ENCODE assay signal across 28 cellular contexts in the genomic region with DNA sequence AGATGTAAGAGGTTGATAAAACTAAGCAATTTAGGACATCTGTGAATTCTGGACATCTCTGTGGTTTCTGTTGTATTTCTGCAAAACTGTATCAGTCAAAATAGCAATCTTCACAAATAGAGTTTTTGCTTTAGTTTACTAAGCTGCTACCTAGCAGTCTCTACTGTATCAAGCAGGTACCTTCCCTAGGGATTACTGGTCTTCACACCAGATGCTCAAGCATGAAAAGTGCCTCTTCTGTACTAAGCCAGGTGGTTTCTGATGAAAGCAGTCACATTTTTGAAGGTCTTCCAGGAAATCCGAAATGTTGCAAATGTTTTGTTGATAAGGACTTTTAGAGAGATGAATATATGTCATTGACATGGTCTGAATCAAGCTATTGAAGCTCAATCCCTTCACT.
DNase-seq lines count a peak whose midpoint lies in the region; ATAC-seq and TF ChIP-seq lines count a peak whose summit lies in the region.
"Had no signal": no experiment of that assay in that cellular context is flagged by ENCODE, and none has a peak within 500 bp of the region (broad histone marks: within the 10 kb centered on the region; RNA-seq: fewer than 3 reads in every experiment).

No MANE protein-coding gene starts in this region.

- intact Hi-C loops in OCI-LY7 (cut with micrococcal nuclease; ENCODE audit: unreplicated experiment) (loop anchor here (2.0 to 5.0 kb wide), 2 partner anchors 154 to 167 kb away; no protein-coding TSS in a partner anchor), PC-3 (cut with micrococcal nuclease) (no loop called here)

- no peaks in the 10 kb centered on the region for H3K9me2 ChIP-seq in OCI-LY7 (ENCODE audit: insufficient read depth, low read length)
- no peaks in the 10 kb centered on the region for H3K9me2 ChIP-seq in PC-3 (replicated peaks; ENCODE audit: low read length)

- DNase-seq in DMS79 (lab: John Stamatoyannopoulos, UW): peak; percentile 48
- DNase-seq in OCI-LY7 (ENCODE audit: low spot score): peak; percentile 64
- DNase-seq in PC-3: no peak
- no peak for DNase-seq in SK-N-DZ (ENCODE audit: low spot score)
- DNase-seq in G401 (ENCODE audit: low spot score): no peak
- DNase-seq: ACHN; activated CD4-positive, alpha-beta T cell treated with anti-CD3 and anti-CD28 coated beads, Interleukin-2, amount 10 ng/mL, durations not matched to agents 24 days and 14 days; activated effector memory CD4-positive, alpha-beta T cell treated with Interleukin-2 at 50 U/mL for 16 hours; activated T-cell treated with anti-CD3 and anti-CD28 coated beads, Interleukin-2, amount 50 U/mL, for 1 hour; BE2C; DMS 273 treated with DMSO at 0.1 percent for 48 hours; foreskin fibroblast; midbrain; naive thymus-derived CD4-positive, alpha-beta T cell; NCI-H146; NCI-H2227 treated with DMSO at 0.1 percent for 48 hours; NCI-H748 treated with DMSO at 0.1 percent for 48 hours; right lobe of liver; stimulated activated CD4-positive, alpha-beta T cell treated with anti-CD3 and anti-CD28 coated beads, Interleukin-2, amount 100 ng/mL, for 48 hours; T-cell; transverse colon had no signal

- no TSS peak for BruUV-seq in OCI-LY7 (replicated peaks; lab: Mats Ljungman, UMichigan)
- no TSS peak for BruUV-seq in PC-3 (replicated peaks; lab: Mats Ljungman, UMichigan)

- H3K27me3 ChIP-seq in PC-3 (ENCODE audit: low read length): no peaks in the 10 kb centered on the region
- H3K27me3 ChIP-seq: BE2C, esophagus muscularis mucosa, right lobe of liver, SJSA1, transverse colon had no signal

- no peak overlapping the region for H3K9ac ChIP-seq in PC-3 (ENCODE audit: low read length)

- no peaks in the 10 kb centered on the region for H3F3A ChIP-seq in PC-3 (ENCODE audit: low read length, unreplicated experiment)

- H4K20me1 ChIP-seq in OCI-LY7 (ENCODE audit: insufficient read depth, low read length) (no peaks in the 10 kb centered on the region), PC-3 (ENCODE audit: low read length) (no peaks in the 10 kb centered on the region)

- no peak overlapping the region for H2AFZ ChIP-seq in OCI-LY7 (ENCODE audit: low read length)
- H2AFZ ChIP-seq in PC-3 (ENCODE audit: low read length): no peak overlapping the region

- POLR2A ChIA-PET in OCI-LY7 (lab: Charles Lee): interaction anchor here (0.5 to 0.7 kb wide), 2 partner anchors 20 to 841 kb away, joined by 3 to 4 read pairs; no protein-coding TSS in a partner anchor
- POLR2A ChIA-PET in PC-3 (lab: Charles Lee; ENCODE audit: unreplicated experiment): no interaction called here

- H3K4me2 ChIP-seq in OCI-LY7 (ENCODE audit: low read length) (peak overlapping the region; percentile 71), PC-3 (ENCODE audit: low read length) (no peak overlapping the region)

- H3K4me3 ChIP-seq in OCI-LY7 (ENCODE audit: low read depth, low read length, poor library complexity, severe bottlenecking) (no peak overlapping the region), PC-3 (ENCODE audit: low read length) (no peak overlapping the region)
- H3K4me3 ChIP-seq: esophagus muscularis mucosa, prostate gland, right lobe of liver, SJSA1, transverse colon had no signal

- ATAC-seq in GM19438 (IDR thresholded peaks at IDR 0.05; ENCODE audit: low read depth, unreplicated experiment) (peak; percentile 65), HG03469 (IDR thresholded peaks at IDR 0.05; ENCODE audit: unreplicated experiment) (peak; percentile 34), HG03565 (IDR thresholded peaks at IDR 0.05; ENCODE audit: unreplicated experiment) (no peak), PC-3 (no peak)
- ATAC-seq: naive thymus-derived CD4-positive, alpha-beta T cell; right lobe of liver; T-cell had no signal

- H3K4me1 ChIP-seq in OCI-LY7 (ENCODE audit: insufficient read depth, low read length, poor library complexity, severe bottlenecking): peaks cover 29% of the 10 kb centered on the region
- no peaks in the 10 kb centered on the region for H3K4me1 ChIP-seq in PC-3 (ENCODE audit: insufficient read depth, low read length)
- H3K4me1 ChIP-seq: BE2C, esophagus muscularis mucosa, prostate gland, right lobe of liver, SJSA1, transverse colon had no signal

- H3K9me3 ChIP-seq in OCI-LY7 (ENCODE audit: low read length): 0 out of 2 replicates have a peak, but pooled peaks cover 3% of the 10 kb centered on the region
- no peaks in the 10 kb centered on the region for H3K9me3 ChIP-seq in PC-3 (ENCODE audit: low read length)
- H3K9me3 ChIP-seq: BE2C, esophagus muscularis mucosa, prostate gland, SJSA1, transverse colon had no signal

- TF ChIP-seq CTCF in OCI-LY7 (conservative IDR thresholded peaks at IDR 0.05; ENCODE audit: low read length) (no peak), PC-3 (conservative IDR thresholded peaks at IDR 0.05; ENCODE audit: low read depth, low read length) (no peak)

- H3K36me3 ChIP-seq in OCI-LY7 (ENCODE audit: insufficient read depth, low read length): no peaks in the 10 kb centered on the region
- no peaks in the 10 kb centered on the region for H3K36me3 ChIP-seq in PC-3 (ENCODE audit: low read depth, low read length)
- H3K36me3 ChIP-seq: BE2C, esophagus muscularis mucosa, prostate gland, right lobe of liver, SJSA1, transverse colon had no signal

- H3K79me2 ChIP-seq in OCI-LY7 (ENCODE audit: insufficient read depth, low read depth, low read length) (no peaks in the 10 kb centered on the region), PC-3 (ENCODE audit: low read length) (no peaks in the 10 kb centered on the region)

- H3K27ac ChIP-seq in OCI-LY7 (ENCODE audit: low read depth, low read length, poor library complexity, severe bottlenecking): no peak overlapping the region
- no peak overlapping the region for H3K27ac ChIP-seq in PC-3 (ENCODE audit: low read length)
- H3K27ac ChIP-seq: esophagus muscularis mucosa, prostate gland, right lobe of liver, RWPE1, SJSA1, transverse colon had no signal

- in situ Hi-C loops in G401 (cut with HindIII; ENCODE audit: low sequenced_read_pairs): no loop called here

- CTCF ChIA-PET in OCI-LY7 (lab: Charles Lee; ENCODE audit: unreplicated experiment): no interaction called here
- CTCF ChIA-PET in PC-3 (lab: Charles Lee): no interaction called here

Comparison
In these comparisons a context has a peak if more than half of its experiments do, and no peak if none do; other contexts are left out.
1. DNase-seq: peak in DMS79 (single experiment) and OCI-LY7 (single experiment); none in PC-3 (single experiment), SK-N-DZ (single experiment) and G401 (single experiment).
2. ATAC-seq: peak in GM19438 (single experiment) and HG03469 (single experiment); none in HG03565 (single experiment) and PC-3 (single experiment).